24 cellular contexts compared by ENCODE assay signal in genomic region chr9:109602987-109603386, GRCh38.
DNase-seq lines count a peak whose midpoint lies in the region; ATAC-seq, FAIRE-seq and TF ChIP-seq lines count a peak whose summit lies in the region.
"Had no signal": no experiment of that assay in that cellular context is flagged by ENCODE, and none has a peak within 500 bp of the region (broad histone marks: within the 10 kb centered on the region; RNA-seq: fewer than 3 reads in every experiment).

No MANE protein-coding gene starts in this region.

- no peak overlapping the region for H3K4me3 Mint-ChIP-seq in MCF 10A (ENCODE audit: unreplicated experiment)
- H3K4me3 Mint-ChIP-seq: CD4-positive, alpha-beta memory T cell had no signal

- no peaks in the 10 kb centered on the region for H3K9me3 ChIP-seq in mammary epithelial cell (replicated peaks; ENCODE audit: insufficient read depth, low read length)
- H3K9me3 ChIP-seq in WERI-Rb-1 (ENCODE audit: severe bottlenecking) = no peaks in the 10 kb centered on the region
- H3K9me3 ChIP-seq: BLaER1 had no signal

- no peak overlapping the region for H3K4me2 ChIP-seq in mammary epithelial cell (ENCODE audit: insufficient read depth, low read depth, low read length)
- H3K4me2 ChIP-seq: BLaER1 had no signal

- no peaks in the 10 kb centered on the region for H3K27me3 ChIP-seq in mammary epithelial cell (ENCODE audit: insufficient read depth, low read length)
- H3K27me3 ChIP-seq in bronchial epithelial cell (ENCODE audit: control insufficient read depth, insufficient read depth, low read length) = peaks cover 4% of the 10 kb centered on the region
- H3K27me3 ChIP-seq in foreskin keratinocyte = peaks cover 29% of the 10 kb centered on the region
- peaks cover 95% of the 10 kb centered on the region for H3K27me3 ChIP-seq in WERI-Rb-1 (ENCODE audit: insufficient read depth, low read depth, severe bottlenecking)
- H3K27me3 ChIP-seq: BLaER1 had no signal

- peaks cover 8% of the 10 kb centered on the region for H3K4me1 Mint-ChIP-seq in MCF 10A (ENCODE audit: insufficient read depth, unreplicated experiment)
- H3K4me1 Mint-ChIP-seq: CD4-positive, alpha-beta memory T cell had no signal

- 88% methylated on average over 4 of the region's 4 CpGs for WGBS in mammary epithelial cell (ENCODE audit: low coverage, missing lambda C conversion rate)

- no peak for FAIRE-seq in bronchial epithelial cell (lab: Jason Lieb, UNC)
- FAIRE-seq: GM12891, GM18507, H1, HTR-8/SVneo had no signal

- TF ChIP-seq CTCF in MCF 10A (IDR thresholded peaks at IDR 0.05; ENCODE audit: unreplicated experiment) = no peak
- TF ChIP-seq CTCF in mammary epithelial cell (conservative IDR thresholded peaks at IDR 0.05 in 1 of 2, IDR thresholded peaks at IDR 0.05 in 1 of 2; ENCODE audit: extremely low read depth in 1 of 2, insufficient read depth in 1 of 2, low read depth in 1 of 2, low read length in 2 of 2) = no peak
- no peak for TF ChIP-seq CTCF in bronchial epithelial cell (IDR thresholded peaks at IDR 0.05; ENCODE audit: insufficient read depth, low read length, severe bottlenecking)
- TF ChIP-seq CTCF in foreskin keratinocyte (conservative IDR thresholded peaks at IDR 0.05) = no peak
- no peak for TF ChIP-seq CTCF in WERI-Rb-1 (IDR thresholded peaks at IDR 0.05; ENCODE audit: low read depth, low read length)
- no peak for TF ChIP-seq CTCF in RWPE1 (conservative IDR thresholded peaks at IDR 0.05; ENCODE audit: low read depth)

- DNase-seq in MCF 10A (ENCODE audit: unreplicated experiment) = peak; percentile 25
- no peak for DNase-seq in mammary epithelial cell
- peak; percentile 6 for DNase-seq in bronchial epithelial cell (ENCODE audit: low read depth)
- no peak for DNase-seq in foreskin keratinocyte
- no peak for DNase-seq in WERI-Rb-1
- no peak for DNase-seq in RWPE1 (ENCODE audit: low spot score)
- DNase-seq in AG08395 (ENCODE audit: low spot score) = no peak
- no peak for DNase-seq in COLO829 (ENCODE audit: low spot score)
- DNase-seq: 8988T; Calu3; CD4-positive, alpha-beta memory T cell; Kasumi-1; NCI-H1092 treated with DMSO at 0.1 percent for 48 hours; NCI-H146; NCI-H510A treated with DMSO at 0.1 percent for 48 hours; NCI-H774; OCI-M1; RPMI8226; SIG-M5 had no signal

- H2AFZ ChIP-seq in mammary epithelial cell (ENCODE audit: low read depth, low read length) = no peak overlapping the region

- dilution Hi-C loops in mammary epithelial cell (cut with HindIII; ENCODE audit: low sequenced_read_pairs) = no loop called here

- H3K36me3 ChIP-seq in mammary epithelial cell (ENCODE audit: insufficient read depth, low read length) (no peaks in the 10 kb centered on the region), bronchial epithelial cell (ENCODE audit: control insufficient read depth, insufficient read depth, low read length) (no peaks in the 10 kb centered on the region), WERI-Rb-1 (no peaks in the 10 kb centered on the region)
- H3K36me3 ChIP-seq: BLaER1 had no signal

- no peak for ATAC-seq in foreskin keratinocyte

- POLR2A ChIA-PET in MCF 10A (lab: Yijun Ruan, JAX) (no interaction called here), RWPE1 (lab: Yijun Ruan, JAX; ENCODE audit: low non-redundant PET) (no interaction called here)

- H3K4me3 ChIP-seq in mammary epithelial cell (replicated peaks in 1 of 3; ENCODE audit: insufficient read depth in 1 of 3, low read depth in 2 of 3, low read length in 3 of 3) (no peak overlapping the region), bronchial epithelial cell (ENCODE audit: low read depth, low read length) (no peak overlapping the region), WERI-Rb-1 (ENCODE audit: low read depth, low read length) (no peak overlapping the region)
- H3K4me3 ChIP-seq: BLaER1 had no signal

- H3K27ac ChIP-seq in mammary epithelial cell (ENCODE audit: insufficient read depth, low read depth, low read length) = no peak overlapping the region
- H3K27ac ChIP-seq in foreskin keratinocyte = peak overlapping the region; percentile 51
- no peak overlapping the region for H3K27ac ChIP-seq in WERI-Rb-1
- H3K27ac ChIP-seq in RWPE1 = no peak overlapping the region
- H3K27ac ChIP-seq: BLaER1 had no signal

- BruUV-seq in MCF 10A (replicated peaks; lab: Mats Ljungman, UMichigan) = no TSS peak
- no TSS peak for BruUV-seq in mammary epithelial cell (replicated peaks; lab: Mats Ljungman, UMichigan)

- H3K9me3 Mint-ChIP-seq in MCF 10A (ENCODE audit: unreplicated experiment) = no peaks in the 10 kb centered on the region
- H3K9me3 Mint-ChIP-seq: CD4-positive, alpha-beta memory T cell had no signal

- H3K36me3 Mint-ChIP-seq in MCF 10A (ENCODE audit: insufficient read depth, unreplicated experiment) = no peaks in the 10 kb centered on the region
- H3K36me3 Mint-ChIP-seq: CD4-positive, alpha-beta memory T cell had no signal

- H3K4me1 ChIP-seq in mammary epithelial cell (ENCODE audit: insufficient read depth, low read length) = peaks cover 4% of the 10 kb centered on the region
- H3K4me1 ChIP-seq in foreskin keratinocyte = no peaks in the 10 kb centered on the region
- H3K4me1 ChIP-seq: BLaER1 had no signal

- intact Hi-C loops in MCF 10A (cut with micrococcal nuclease) = no loop called here
- intact Hi-C loops in mammary epithelial cell (cut with micrococcal nuclease) = no loop called here

- peaks cover 13% of the 10 kb centered on the region for H3K27me3 Mint-ChIP-seq in MCF 10A (ENCODE audit: insufficient read depth, unreplicated experiment)

- no peak overlapping the region for H3K9ac ChIP-seq in mammary epithelial cell (ENCODE audit: insufficient read depth, low read length)
- H3K9ac ChIP-seq: BLaER1 had no signal

- H3K79me2 ChIP-seq in mammary epithelial cell (ENCODE audit: insufficient read depth, low read length) = no peaks in the 10 kb centered on the region

- CTCF ChIA-PET in MCF 10A (lab: Yijun Ruan, JAX) = no interaction called here
- CTCF ChIA-PET in mammary epithelial cell (lab: Charles Lee; ENCODE audit: low non-redundant PET) = no interaction called here
- CTCF ChIA-PET in RWPE1 (lab: Yijun Ruan, JAX) = interaction anchor here (0.9 kb wide), 1 partner anchor 215 kb away, joined by 4 read pairs; no protein-coding TSS in a partner anchor

- no peaks in the 10 kb centered on the region for H4K20me1 ChIP-seq in mammary epithelial cell (ENCODE audit: insufficient read depth, low read length)
- H4K20me1 ChIP-seq: BLaER1 had no signal

- in situ Hi-C loops in mammary epithelial cell (cut with MboI; ENCODE audit: low sequenced_read_pairs in 2 of 2) = no loop called here

- H3K27ac Mint-ChIP-seq in MCF 10A (ENCODE audit: low read depth, unreplicated experiment) = no peak overlapping the region
- H3K27ac Mint-ChIP-seq: CD4-positive, alpha-beta memory T cell had no signal

Comparison
In these comparisons a context has a peak if more than half of its experiments do, and no peak if none do; other contexts are left out.
1. DNase-seq: peak in MCF 10A (single experiment) and bronchial epithelial cell (single experiment); none in mammary epithelial cell (single experiment), foreskin keratinocyte (0 of 2), WERI-Rb-1 (single experiment), RWPE1 (single experiment), AG08395 (single experiment) and COLO829 (single experiment).